ENCODE assay signal across 3 cellular contexts in the genomic region with DNA sequence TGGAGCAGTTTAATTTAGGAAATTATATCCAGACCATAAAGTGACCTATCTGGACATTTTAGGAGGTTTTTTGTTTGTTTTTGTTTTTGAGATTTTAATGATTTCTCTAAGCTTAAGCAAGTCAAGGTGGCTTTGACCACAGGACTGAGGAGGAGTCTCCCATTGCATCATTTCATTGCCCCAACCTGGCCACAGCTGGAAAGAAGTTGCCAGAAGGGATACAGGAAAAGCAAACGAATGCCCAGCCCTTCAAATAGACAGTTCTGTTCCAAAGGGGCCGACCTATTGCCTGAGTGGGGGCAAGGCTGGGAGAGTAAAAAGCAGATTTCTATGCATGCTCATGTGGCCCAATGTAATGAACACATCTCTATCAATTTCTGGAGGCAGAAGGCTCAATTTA.
TF ChIP-seq lines count a peak whose summit lies in the region.

No MANE protein-coding gene starts in this region.

TF ChIP-seq in HEK293, 187 proteins besides CTCF, POLR2A, EP300 and RAD21 (continued from another document):
- TF ChIP-seq, protein P1, sequence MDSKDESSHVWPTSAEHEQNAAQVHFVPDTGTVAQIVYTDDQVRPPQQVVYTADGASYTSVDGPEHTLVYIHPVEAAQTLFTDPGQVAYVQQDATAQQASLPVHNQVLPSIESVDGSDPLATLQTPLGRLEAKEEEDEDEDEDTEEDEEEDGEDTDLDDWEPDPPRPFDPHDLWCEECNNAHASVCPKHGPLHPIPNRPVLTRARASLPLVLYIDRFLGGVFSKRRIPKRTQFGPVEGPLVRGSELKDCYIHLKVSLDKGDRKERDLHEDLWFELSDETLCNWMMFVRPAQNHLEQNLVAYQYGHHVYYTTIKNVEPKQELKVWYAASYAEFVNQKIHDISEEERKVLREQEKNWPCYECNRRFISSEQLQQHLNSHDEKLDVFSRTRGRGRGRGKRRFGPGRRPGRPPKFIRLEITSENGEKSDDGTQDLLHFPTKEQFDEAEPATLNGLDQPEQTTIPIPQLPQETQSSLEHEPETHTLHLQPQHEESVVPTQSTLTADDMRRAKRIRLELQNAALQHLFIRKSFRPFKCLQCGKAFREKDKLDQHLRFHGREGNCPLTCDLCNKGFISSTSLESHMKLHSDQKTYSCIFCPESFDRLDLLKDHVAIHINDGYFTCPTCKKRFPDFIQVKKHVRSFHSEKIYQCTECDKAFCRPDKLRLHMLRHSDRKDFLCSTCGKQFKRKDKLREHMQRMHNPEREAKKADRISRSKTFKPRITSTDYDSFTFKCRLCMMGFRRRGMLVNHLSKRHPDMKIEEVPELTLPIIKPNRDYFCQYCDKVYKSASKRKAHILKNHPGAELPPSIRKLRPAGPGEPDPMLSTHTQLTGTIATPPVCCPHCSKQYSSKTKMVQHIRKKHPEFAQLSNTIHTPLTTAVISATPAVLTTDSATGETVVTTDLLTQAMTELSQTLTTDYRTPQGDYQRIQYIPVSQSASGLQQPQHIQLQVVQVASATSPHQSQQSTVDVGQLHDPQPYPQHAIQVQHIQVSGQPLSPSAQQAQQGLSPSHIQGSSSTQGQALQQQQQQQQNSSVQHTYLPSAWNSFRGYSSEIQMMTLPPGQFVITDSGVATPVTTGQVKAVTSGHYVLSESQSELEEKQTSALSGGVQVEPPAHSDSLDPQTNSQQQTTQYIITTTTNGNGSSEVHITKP (tag by site-specific recombination; IDR thresholded peaks at IDR 0.05), result no peak
- TF ChIP-seq GFI1B (tag by site-specific recombination; IDR thresholded peaks at IDR 0.05) (no peak), ZBTB17 (tag by site-specific recombination; IDR thresholded peaks at IDR 0.05) (0 out of 2 replicates have a peak, but pooled peaks have one; percentile 34)

TF ChIP-seq in H1, 55 proteins besides CTCF, POLR2A, EP300 and RAD21 (continued from another document):
- TF ChIP-seq RNF2 (IDR thresholded peaks at IDR 0.05; ENCODE audit: borderline replicate concordance, low read depth, low read length, missing control alignments, poor library complexity, severe bottlenecking) (peak; percentile 18), RFX5 (IDR thresholded peaks at IDR 0.05; ENCODE audit: borderline replicate concordance, low read depth, low read length) (no peak)

TF ChIP-seq in liver, 16 proteins besides CTCF, POLR2A, EP300 and RAD21 (continued from another document):
- TF ChIP-seq, protein P2, sequence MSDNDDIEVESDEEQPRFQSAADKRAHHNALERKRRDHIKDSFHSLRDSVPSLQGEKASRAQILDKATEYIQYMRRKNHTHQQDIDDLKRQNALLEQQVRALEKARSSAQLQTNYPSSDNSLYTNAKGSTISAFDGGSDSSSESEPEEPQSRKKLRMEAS (IDR thresholded peaks at IDR 0.05), result peak; percentile 29
- TF ChIP-seq ATF3 (IDR thresholded peaks at IDR 0.05) (peak; percentile 77), HNF4G (IDR thresholded peaks at IDR 0.05) (no peak), RXRA (IDR thresholded peaks at IDR 0.05) (peak; percentile 53 to 74), SP1 (IDR thresholded peaks at IDR 0.05) (peak; percentile 44), YY1 (IDR thresholded peaks at IDR 0.05) (peak; percentile 39), FOXA2 (IDR thresholded peaks at IDR 0.05) (no peak), HNF4A (conservative IDR thresholded peaks at IDR 0.05) (peak in 1 of 2 donors; percentile 45), JUND (IDR thresholded peaks at IDR 0.05) (peak; percentile 16 to 21), REST (IDR thresholded peaks at IDR 0.05) (peak; percentile 62)
- TF ChIP-seq, protein P3, sequence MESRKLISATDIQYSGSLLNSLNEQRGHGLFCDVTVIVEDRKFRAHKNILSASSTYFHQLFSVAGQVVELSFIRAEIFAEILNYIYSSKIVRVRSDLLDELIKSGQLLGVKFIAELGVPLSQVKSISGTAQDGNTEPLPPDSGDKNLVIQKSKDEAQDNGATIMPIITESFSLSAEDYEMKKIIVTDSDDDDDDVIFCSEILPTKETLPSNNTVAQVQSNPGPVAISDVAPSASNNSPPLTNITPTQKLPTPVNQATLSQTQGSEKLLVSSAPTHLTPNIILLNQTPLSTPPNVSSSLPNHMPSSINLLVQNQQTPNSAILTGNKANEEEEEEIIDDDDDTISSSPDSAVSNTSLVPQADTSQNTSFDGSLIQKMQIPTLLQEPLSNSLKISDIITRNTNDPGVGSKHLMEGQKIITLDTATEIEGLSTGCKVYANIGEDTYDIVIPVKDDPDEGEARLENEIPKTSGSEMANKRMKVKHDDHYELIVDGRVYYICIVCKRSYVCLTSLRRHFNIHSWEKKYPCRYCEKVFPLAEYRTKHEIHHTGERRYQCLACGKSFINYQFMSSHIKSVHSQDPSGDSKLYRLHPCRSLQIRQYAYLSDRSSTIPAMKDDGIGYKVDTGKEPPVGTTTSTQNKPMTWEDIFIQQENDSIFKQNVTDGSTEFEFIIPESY (IDR thresholded peaks at IDR 0.05), result peak; percentile 55
TF ChIP-seq in liver: peak in this region for 10.
